23 cellular contexts compared by ENCODE assay signal in the genomic region with DNA sequence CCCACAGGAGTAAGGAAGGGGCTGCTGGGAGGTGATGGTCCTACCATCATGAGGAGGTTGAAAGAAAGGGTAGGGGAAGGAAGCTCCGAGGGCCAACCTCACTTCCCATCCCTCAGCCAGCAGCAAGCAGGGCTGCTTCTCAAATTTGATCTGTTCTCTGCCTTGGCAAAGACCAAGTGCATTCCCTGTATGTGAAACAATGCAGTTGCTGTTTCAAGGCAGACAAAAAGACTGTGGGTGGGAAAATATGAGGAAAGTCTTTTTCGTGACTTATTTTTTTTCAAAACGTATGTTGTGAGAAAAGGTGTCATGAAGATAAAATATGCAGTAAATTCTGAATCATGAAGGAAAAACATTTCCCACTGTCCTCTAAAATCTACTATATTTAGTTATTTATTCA.
"Had no signal": no experiment of that assay in that cellular context is flagged by ENCODE, and none has a peak within 500 bp of the region (broad histone marks: within the 10 kb centered on the region; RNA-seq: fewer than 3 reads in every experiment).

No MANE protein-coding gene starts in this region.

- DNase-seq: activated CD4-positive, alpha-beta T cell treated with anti-CD3 and anti-CD28 coated beads, Interleukin-2, amount 10 ng/mL, durations not matched to agents 7 days and 5 days; activated CD8-positive, alpha-beta memory T cell treated with anti-CD3 and anti-CD28 coated beads, Interleukin-2, amount 10 ng/mL, durations not matched to agents 7 days and 5 days; activated CD8-positive, alpha-beta T cell treated with anti-CD3 and anti-CD28 coated beads for 36 hours; activated gamma-delta T cell; activated naive CD4-positive, alpha-beta T cell treated with anti-CD3 and anti-CD28 coated beads, Interleukin-2, amount 50 U/mL, for 16 hours; activated naive CD8-positive, alpha-beta T cell treated with anti-CD3 and anti-CD28 coated beads, Interleukin-2, amount 50 U/mL, for 24 hours; activated T-cell treated with anti-CD3 and anti-CD28 coated beads for 4 hours; cortex of kidney; heart right ventricle; left colon; naive thymus-derived CD8-positive, alpha-beta T cell; right lobe of liver; small intestine; stimulated activated CD4-positive, alpha-beta T cell treated with anti-CD3 and anti-CD28 coated beads, Interleukin-2, amount 100 ng/mL, for 48 hours; stimulated activated CD8-positive, alpha-beta memory T cell treated with anti-CD3 and anti-CD28 coated beads, Interleukin-4, amount 100 ng/mL, for 48 hours; stimulated activated naive B cell treated with anti-CD40 and anti-IgM and Interleukin-4, amounts not matched to agents 10 μg/mL and 1 μg/mL and 100 μg/mL, for 72 hours; testis had no signal

- H3K36me3 ChIP-seq: heart right ventricle, right lobe of liver had no signal

- H3K27ac ChIP-seq: epithelial cell of prostate, heart right ventricle, parathyroid adenoma, right lobe of liver, SK-N-MC, testis, VCaP had no signal

- H3K4me3 ChIP-seq: heart right ventricle, right lobe of liver, SK-N-MC, testis had no signal

- H3K9ac ChIP-seq: parathyroid adenoma had no signal

- H3K27me3 Mint-ChIP-seq: activated CD4-positive, alpha-beta T cell treated with anti-CD3 and anti-CD28 coated beads, Interleukin-2, amount 10 ng/mL, durations not matched to agents 7 days and 5 days; activated CD8-positive, alpha-beta memory T cell treated with anti-CD3 and anti-CD28 coated beads, Interleukin-2, amount 10 ng/mL, durations not matched to agents 7 days and 5 days; activated CD8-positive, alpha-beta T cell treated with anti-CD3 and anti-CD28 coated beads for 36 hours; activated naive CD8-positive, alpha-beta T cell treated with anti-CD3 and anti-CD28 coated beads, Interleukin-2, amount 50 U/mL, for 24 hours; naive thymus-derived CD8-positive, alpha-beta T cell; stimulated activated naive B cell treated with anti-CD40 and anti-IgM and Interleukin-4, amounts not matched to agents 10 μg/mL and 1 μg/mL and 100 μg/mL, for 72 hours; type B pancreatic cell had no signal

- H3K9me3 Mint-ChIP-seq: activated CD4-positive, alpha-beta T cell treated with anti-CD3 and anti-CD28 coated beads, Interleukin-2, amount 10 ng/mL, durations not matched to agents 7 days and 5 days; activated CD8-positive, alpha-beta T cell treated with anti-CD3 and anti-CD28 coated beads for 36 hours; activated naive CD8-positive, alpha-beta T cell treated with anti-CD3 and anti-CD28 coated beads, Interleukin-2, amount 50 U/mL, for 24 hours; activated T-helper 1 cell treated with anti-CD3 and anti-CD28 coated beads, Interleukin-12 subunit alpha, Interleukin-12 subunit beta, Interleukin-2, Interleukin-4 antibody, amounts not matched to agents 30 ng/mL and 10 ng/mL and 1 ng/mL, durations not matched to agents 14 hours and 24 hours and 36 hours; naive thymus-derived CD8-positive, alpha-beta T cell; stimulated activated naive B cell treated with anti-CD40 and anti-IgM and Interleukin-4, amounts not matched to agents 10 μg/mL and 1 μg/mL and 100 μg/mL, for 72 hours; type B pancreatic cell had no signal

- H3K4me3 Mint-ChIP-seq: activated CD4-positive, alpha-beta T cell treated with anti-CD3 and anti-CD28 coated beads, Interleukin-2, amount 10 ng/mL, durations not matched to agents 7 days and 5 days; activated CD8-positive, alpha-beta memory T cell treated with anti-CD3 and anti-CD28 coated beads, Interleukin-2, amount 10 ng/mL, durations not matched to agents 7 days and 5 days; activated CD8-positive, alpha-beta T cell treated with anti-CD3 and anti-CD28 coated beads for 36 hours; activated naive CD8-positive, alpha-beta T cell treated with anti-CD3 and anti-CD28 coated beads, Interleukin-2, amount 50 U/mL, for 24 hours; activated T-helper 1 cell treated with anti-CD3 and anti-CD28 coated beads, Interleukin-12 subunit alpha, Interleukin-12 subunit beta, Interleukin-2, Interleukin-4 antibody, amounts not matched to agents 30 ng/mL and 10 ng/mL and 1 ng/mL, durations not matched to agents 14 hours and 24 hours and 36 hours; naive thymus-derived CD8-positive, alpha-beta T cell; stimulated activated naive B cell treated with anti-CD40 and anti-IgM and Interleukin-4, amounts not matched to agents 10 μg/mL and 1 μg/mL and 100 μg/mL, for 72 hours; type B pancreatic cell had no signal

- H3K9me3 ChIP-seq: heart right ventricle, right lobe of liver, testis had no signal

- H3K79me2 ChIP-seq: parathyroid adenoma had no signal

- H3K4me1 ChIP-seq: right lobe of liver, testis had no signal

- H3K36me3 Mint-ChIP-seq: type B pancreatic cell had no signal

- H3K4me1 Mint-ChIP-seq: activated CD8-positive, alpha-beta memory T cell treated with anti-CD3 and anti-CD28 coated beads, Interleukin-2, amount 10 ng/mL, durations not matched to agents 7 days and 5 days; activated naive CD8-positive, alpha-beta T cell treated with anti-CD3 and anti-CD28 coated beads, Interleukin-2, amount 50 U/mL, for 24 hours; naive thymus-derived CD8-positive, alpha-beta T cell had no signal

- H2AFZ ChIP-seq: parathyroid adenoma had no signal

- H3K27ac Mint-ChIP-seq: activated CD4-positive, alpha-beta T cell treated with anti-CD3 and anti-CD28 coated beads, Interleukin-2, amount 10 ng/mL, durations not matched to agents 7 days and 5 days; activated CD8-positive, alpha-beta memory T cell treated with anti-CD3 and anti-CD28 coated beads, Interleukin-2, amount 10 ng/mL, durations not matched to agents 7 days and 5 days; activated CD8-positive, alpha-beta T cell treated with anti-CD3 and anti-CD28 coated beads for 36 hours; activated naive CD8-positive, alpha-beta T cell treated with anti-CD3 and anti-CD28 coated beads, Interleukin-2, amount 50 U/mL, for 24 hours; activated T-helper 1 cell treated with anti-CD3 and anti-CD28 coated beads, Interleukin-12 subunit alpha, Interleukin-12 subunit beta, Interleukin-2, Interleukin-4 antibody, amounts not matched to agents 30 ng/mL and 10 ng/mL and 1 ng/mL, durations not matched to agents 14 hours and 24 hours and 36 hours; stimulated activated naive B cell treated with anti-CD40 and anti-IgM and Interleukin-4, amounts not matched to agents 10 μg/mL and 1 μg/mL and 100 μg/mL, for 72 hours; type B pancreatic cell had no signal

- H3K27me3 ChIP-seq: heart right ventricle, right lobe of liver, testis had no signal
